In genomic region chr20:46939031-46939430, GRCh38 we compare ENCODE assay signal across 11 cellular contexts. TPM values are rescaled to one million over a fixed set of nuclear protein-coding genes. Genes with fewer than 3 reads are reported as not detected.
DNase-seq lines count a peak whose midpoint lies in the region; ATAC-seq and TF ChIP-seq lines count a peak whose summit lies in the region.
"Had no signal": no experiment of that assay in that cellular context is flagged by ENCODE, and none has a peak within 500 bp of the region (broad histone marks: within the 10 kb centered on the region; RNA-seq: fewer than 3 reads in every experiment).

No MANE protein-coding gene starts in this region.

- H4K20me1 ChIP-seq in H9 (ENCODE audit: control insufficient read depth, insufficient read depth, insufficient read length), result no peaks in the 10 kb centered on the region

- H2BK120ac ChIP-seq in H9 (ENCODE audit: low read depth, low read length, poor library complexity, severe bottlenecking), result no peak overlapping the region

- TF ChIP-seq CTCF in BE2C (IDR thresholded peaks at IDR 0.05; ENCODE audit: low read depth, low read length) (peak; percentile 26; the same call in 1 of the 2 replicates), H9 (conservative IDR thresholded peaks at IDR 0.05) (peak; percentile 54; the same call in 2 of the 3 replicates), RWPE1 (conservative IDR thresholded peaks at IDR 0.05; ENCODE audit: low read depth) (no peak)

- H3K23me2 ChIP-seq in H9 (ENCODE audit: insufficient read length, low read depth, low read length, poor library complexity, severe bottlenecking), result no peaks in the 10 kb centered on the region

- no peak overlapping the region for H3K4ac ChIP-seq in H9 (ENCODE audit: low read depth, low read length)

- peaks cover 0 to 5% of the 10 kb centered on the region in 2 experiments; a peak in 3 of 4 replicates for H3K4me1 Mint-ChIP-seq in H9
- H3K4me1 Mint-ChIP-seq: activated B cell treated with CpG ODN at 0.5 μM for 24 hours had no signal

- H3K23ac ChIP-seq in H9 (ENCODE audit: insufficient read length, low read depth, low read length), result no peak overlapping the region

- H3K9me3 ChIP-seq in BE2C (no peaks in the 10 kb centered on the region), H9 (ENCODE audit: control insufficient read depth, low read depth, low read length) (no peaks in the 10 kb centered on the region)

- no peaks in the 10 kb centered on the region for H3K36me3 ChIP-seq in BE2C

- no peak overlapping the region for H2BK15ac ChIP-seq in H9 (ENCODE audit: low read depth, low read length)

- no peak overlapping the region for H3T11ph ChIP-seq in H9 (ENCODE audit: low read length)

- H2BK5ac ChIP-seq in H9 (ENCODE audit: insufficient read length, low read length), result no peak overlapping the region

- no peak overlapping the region for H3K4me3 ChIP-seq in BE2C (ENCODE audit: low read depth, low read length)

- no peak overlapping the region for H2BK12ac ChIP-seq in H9 (ENCODE audit: insufficient read length, low read depth, low read length)

- H3K9me3 Mint-ChIP-seq in H9, result no peaks in the 10 kb centered on the region; a peak in 1 of 5 replicates
- H3K9me3 Mint-ChIP-seq: activated B cell treated with CpG ODN at 0.5 μM for 24 hours had no signal

- no peak overlapping the region for H3K4me3 Mint-ChIP-seq in H9
- H3K4me3 Mint-ChIP-seq: activated B cell treated with CpG ODN at 0.5 μM for 24 hours had no signal

- H3K79me1 ChIP-seq in H9 (ENCODE audit: insufficient read depth, low read depth, low read length, poor library complexity, severe bottlenecking), result no peaks in the 10 kb centered on the region

- H2AK5ac ChIP-seq in H9 (ENCODE audit: insufficient read length, low read length), result no peak overlapping the region

- no peak overlapping the region for H4K91ac ChIP-seq in H9 (ENCODE audit: insufficient read length, low read depth, low read length)

- H4K5ac ChIP-seq in H9 (ENCODE audit: insufficient read length, low read depth, low read length), result no peak overlapping the region

- no peak overlapping the region for H2AFZ ChIP-seq in H9 (ENCODE audit: low read length)

- no peak overlapping the region for H3K9ac ChIP-seq in H9 (ENCODE audit: extremely low read depth, insufficient read length, low read length)

- ATAC-seq in GM19395 (IDR thresholded peaks at IDR 0.05; ENCODE audit: unreplicated experiment), result no peak

- H4K8ac ChIP-seq in H9 (replicated peaks; ENCODE audit: insufficient read length, low read depth, low read length), result no peak overlapping the region

- no peak overlapping the region for H3K14ac ChIP-seq in H9 (ENCODE audit: insufficient read depth, low read length)

- H3K18ac ChIP-seq in H9 (ENCODE audit: insufficient read length, low read depth, low read length), result no peak overlapping the region

- POLR2A ChIA-PET in RWPE1 (lab: Yijun Ruan, JAX; ENCODE audit: low non-redundant PET), result no interaction called here

- H2BK20ac ChIP-seq in H9 (ENCODE audit: low read depth, low read length, poor library complexity, severe bottlenecking), result no peak overlapping the region

- WGBS in H9 (ENCODE audit: extremely low coverage, insufficient read length, low lambda C conversion rate), result no CpG with 5 or more reads among the region's 2 CpGs

- no peak overlapping the region for H3K4me2 ChIP-seq in H9 (ENCODE audit: insufficient read depth, insufficient read length, low read length)

- H3K56ac ChIP-seq in H9 (ENCODE audit: insufficient read length, low read depth, low read length), result no peak overlapping the region

- H3K27me3 ChIP-seq in BE2C (no peaks in the 10 kb centered on the region), H9 (ENCODE audit: insufficient read depth, low read length) (no peaks in the 10 kb centered on the region)

- CTCF ChIA-PET in RWPE1 (lab: Yijun Ruan, JAX), result interaction anchor here (0.6 to 0.8 kb wide), 3 partner anchors 10 to 55 kb away, joined by 3 to 5 read pairs (median 5); no protein-coding TSS in a partner anchor

- H3K36me3 Mint-ChIP-seq in H9 (ENCODE audit: insufficient read depth in 1 of 3, low read depth in 3 of 3), result no peaks in the 10 kb centered on the region; a peak in 1 of 7 replicates

- DNase-seq in BE2C (no peak), H9 (peak; percentile 40), RWPE1 (ENCODE audit: low spot score) (peak; percentile 74), glomerular visceral epithelial cell (ENCODE audit: extremely low spot score) (peak; percentile 7), NCI-H1105 treated with DMSO at 0.1 percent for 48 hours (lab: John Stamatoyannopoulos, UW) (no peak)
- no peak for DNase-seq in activated CD4-positive, CD25-positive, alpha-beta regulatory T cell treated with anti-CD3 and anti-CD28 coated beads, Interleukin-2, amount 50 U/mL, for 72 hours
- no peak for DNase-seq in stimulated activated CD4-positive, alpha-beta T cell treated with anti-CD3 and anti-CD28 coated beads, Interleukin-1b, Interleukin-23, amount 100 ng/mL, for 48 hours
- DNase-seq: activated B cell treated with CpG ODN at 0.5 μM for 24 hours, head of caudate nucleus had no signal

- H3K27me3 Mint-ChIP-seq in H9 (ENCODE audit: low read depth), result no peaks in the 10 kb centered on the region

- H3K4me1 ChIP-seq in BE2C (no peaks in the 10 kb centered on the region), H9 (ENCODE audit: insufficient read depth, low read length) (no peaks in the 10 kb centered on the region)

- no peak overlapping the region for H3K27ac Mint-ChIP-seq in H9
- H3K27ac Mint-ChIP-seq: activated B cell treated with CpG ODN at 0.5 μM for 24 hours had no signal

- H3K27ac ChIP-seq in H9 (ENCODE audit: insufficient read length, low read depth, low read length) (no peak overlapping the region), RWPE1 (no peak overlapping the region)

- H3K79me2 ChIP-seq in H9 (ENCODE audit: insufficient read depth, low read length), result no peaks in the 10 kb centered on the region

RNA-seq across cellular contexts. Expression of gene EYA2, which starts 44.4 kb away (rescaled TPM):
- not detected for polyA plus RNA-seq in BE2C (2012; ENCODE audit: insufficient read depth, insufficient read length, low read depth)
- total RNA-seq in H9 (2021), result 0.68 and 0.74 TPM in 2 replicates
- total RNA-seq: G401 had no signal

Comparison
In these comparisons a context has a peak if more than half of its experiments do, and no peak if none do; other contexts are left out.
1. DNase-seq: peak in H9 (single experiment), RWPE1 (single experiment) and glomerular visceral epithelial cell (single experiment); none in BE2C (single experiment), activated CD4-positive, CD25-positive, alpha-beta regulatory T cell treated with anti-CD3 and anti-CD28 coated beads, Interleukin-2, amount 50 U/mL, for 72 hours (single experiment), NCI-H1105 treated with DMSO at 0.1 percent for 48 hours (single experiment) and stimulated activated CD4-positive, alpha-beta T cell treated with anti-CD3 and anti-CD28 coated beads, Interleukin-1b, Interleukin-23, amount 100 ng/mL, for 48 hours (single experiment).